31 cellular contexts compared by ENCODE assay signal in the genomic region with DNA sequence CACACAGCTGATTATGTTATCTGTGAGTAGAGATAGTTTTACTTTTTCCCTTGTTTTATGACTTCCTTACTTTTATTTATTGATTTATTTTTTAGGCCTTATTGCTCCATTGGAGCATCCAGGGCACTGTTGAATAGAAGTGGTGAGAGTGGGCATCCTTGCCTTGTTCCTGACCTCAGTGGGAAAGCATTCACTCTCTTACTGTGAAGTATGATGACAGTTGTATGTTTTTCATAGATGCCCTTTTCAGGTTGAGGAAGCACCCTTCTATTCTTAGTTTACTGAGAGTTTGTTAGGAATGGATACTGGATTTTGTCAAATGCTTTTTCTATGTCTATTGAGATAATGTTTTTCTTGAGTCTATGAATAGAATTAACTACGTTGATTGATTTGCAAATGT.
"Had no signal": no experiment of that assay in that cellular context is flagged by ENCODE, and none has a peak within 500 bp of the region (broad histone marks: within the 10 kb centered on the region; RNA-seq: fewer than 3 reads in every experiment).

No MANE protein-coding gene starts in this region.

- H3K27ac Mint-ChIP-seq: activated CD4-positive, alpha-beta memory T cell treated with anti-CD3 and anti-CD28 coated beads, Interleukin-2, amount 10 ng/mL, durations not matched to agents 7 days and 5 days; activated CD4-positive, alpha-beta T cell treated with anti-CD3 and anti-CD28 coated beads, Interleukin-2, amount 10 ng/mL, durations not matched to agents 24 days and 14 days; activated naive CD4-positive, alpha-beta T cell treated with anti-CD3 and anti-CD28 coated beads, Interleukin-2, amount 10 ng/mL, durations not matched to agents 7 days and 5 days; activated naive CD8-positive, alpha-beta T cell treated with anti-CD3 and anti-CD28 coated beads, Interleukin-2, amount 10 ng/mL, durations not matched to agents 7 days and 5 days; activated T-cell treated with anti-CD3 and anti-CD28 coated beads, Interleukin-2, amount 50 U/mL, for 24 hours; effector memory CD8-positive, alpha-beta T cell; naive thymus-derived CD8-positive, alpha-beta T cell; T-helper 1 cell treated with Interleukin-12 subunit alpha and Interleukin-12 subunit beta and Interleukin-4 antibody, amounts not matched to agents 30 μg/mL and 1 μg/mL, for 36 hours had no signal

- H3K9me3 ChIP-seq: psoas muscle, right atrium auricular region, testis, transverse colon had no signal

- H3K36me3 ChIP-seq: right atrium auricular region, transverse colon had no signal

- H3K4me1 Mint-ChIP-seq: activated CD4-positive, alpha-beta memory T cell treated with anti-CD3 and anti-CD28 coated beads, Interleukin-2, amount 10 ng/mL, durations not matched to agents 7 days and 5 days; activated CD4-positive, alpha-beta T cell treated with anti-CD3 and anti-CD28 coated beads, Interleukin-2, amount 10 ng/mL, durations not matched to agents 24 days and 14 days; activated naive CD4-positive, alpha-beta T cell treated with anti-CD3 and anti-CD28 coated beads, Interleukin-2, amount 10 ng/mL, durations not matched to agents 7 days and 5 days; activated naive CD8-positive, alpha-beta T cell treated with anti-CD3 and anti-CD28 coated beads, Interleukin-2, amount 10 ng/mL, durations not matched to agents 7 days and 5 days; naive thymus-derived CD8-positive, alpha-beta T cell; neural crest cell had no signal

- H3K79me2 ChIP-seq: parathyroid adenoma had no signal

- H3K4me1 ChIP-seq: parathyroid adenoma, psoas muscle, right atrium auricular region, testis, transverse colon had no signal

- H3K4me3 Mint-ChIP-seq: activated CD4-positive, alpha-beta memory T cell treated with anti-CD3 and anti-CD28 coated beads, Interleukin-2, amount 10 ng/mL, durations not matched to agents 7 days and 5 days; activated CD4-positive, alpha-beta T cell treated with anti-CD3 and anti-CD28 coated beads, Interleukin-2, amount 10 ng/mL, durations not matched to agents 24 days and 14 days; activated naive CD4-positive, alpha-beta T cell treated with anti-CD3 and anti-CD28 coated beads, Interleukin-2, amount 10 ng/mL, durations not matched to agents 7 days and 5 days; activated naive CD8-positive, alpha-beta T cell treated with anti-CD3 and anti-CD28 coated beads, Interleukin-2, amount 10 ng/mL, durations not matched to agents 7 days and 5 days; activated T-cell treated with anti-CD3 and anti-CD28 coated beads, Interleukin-2, amount 50 U/mL, for 24 hours; effector memory CD8-positive, alpha-beta T cell; naive thymus-derived CD8-positive, alpha-beta T cell; neural crest cell; T-helper 1 cell treated with Interleukin-12 subunit alpha and Interleukin-12 subunit beta and Interleukin-4 antibody, amounts not matched to agents 30 μg/mL and 1 μg/mL, for 36 hours had no signal

- ATAC-seq: effector memory CD8-positive, alpha-beta T cell; esophagus mucosa; left colon; naive thymus-derived CD8-positive, alpha-beta T cell; psoas muscle; stimulated activated naive CD8-positive, alpha-beta T cell treated with anti-CD3 and anti-CD28 coated beads, Interleukin-15, Interleukin-2, amounts not matched to agents 100 U/mL and 50 U/mL, for 24 hours had no signal

- H3K4me3 ChIP-seq: coronary artery, dorsolateral prefrontal cortex, psoas muscle, right atrium auricular region, testis, transverse colon had no signal

- FAIRE-seq: bronchial epithelial cell, urothelium cell line had no signal

- H2AFZ ChIP-seq: parathyroid adenoma had no signal

- H3K27me3 ChIP-seq: dorsolateral prefrontal cortex, right atrium auricular region, testis, transverse colon had no signal

- H3K9ac ChIP-seq: parathyroid adenoma had no signal

- H3K27me3 Mint-ChIP-seq: activated CD4-positive, alpha-beta memory T cell treated with anti-CD3 and anti-CD28 coated beads, Interleukin-2, amount 10 ng/mL, durations not matched to agents 7 days and 5 days; activated CD4-positive, alpha-beta T cell treated with anti-CD3 and anti-CD28 coated beads, Interleukin-2, amount 10 ng/mL, durations not matched to agents 24 days and 14 days; activated naive CD4-positive, alpha-beta T cell treated with anti-CD3 and anti-CD28 coated beads, Interleukin-2, amount 10 ng/mL, durations not matched to agents 7 days and 5 days; activated naive CD8-positive, alpha-beta T cell treated with anti-CD3 and anti-CD28 coated beads, Interleukin-2, amount 10 ng/mL, durations not matched to agents 7 days and 5 days; activated T-cell treated with anti-CD3 and anti-CD28 coated beads, Interleukin-2, amount 50 U/mL, for 24 hours; effector memory CD8-positive, alpha-beta T cell; naive thymus-derived CD8-positive, alpha-beta T cell had no signal

- H3K9me3 Mint-ChIP-seq: activated CD4-positive, alpha-beta memory T cell treated with anti-CD3 and anti-CD28 coated beads, Interleukin-2, amount 10 ng/mL, durations not matched to agents 7 days and 5 days; activated CD4-positive, alpha-beta T cell treated with anti-CD3 and anti-CD28 coated beads, Interleukin-2, amount 10 ng/mL, durations not matched to agents 24 days and 14 days; activated naive CD4-positive, alpha-beta T cell treated with anti-CD3 and anti-CD28 coated beads, Interleukin-2, amount 10 ng/mL, durations not matched to agents 7 days and 5 days; activated naive CD8-positive, alpha-beta T cell treated with anti-CD3 and anti-CD28 coated beads, Interleukin-2, amount 10 ng/mL, durations not matched to agents 7 days and 5 days; activated T-cell treated with anti-CD3 and anti-CD28 coated beads, Interleukin-2, amount 50 U/mL, for 24 hours; effector memory CD8-positive, alpha-beta T cell; naive thymus-derived CD8-positive, alpha-beta T cell; T-helper 1 cell treated with Interleukin-12 subunit alpha and Interleukin-12 subunit beta and Interleukin-4 antibody, amounts not matched to agents 30 μg/mL and 1 μg/mL, for 36 hours had no signal

- DNase-seq: activated CD4-positive, alpha-beta memory T cell treated with anti-CD3 and anti-CD28 coated beads, Interleukin-2, amount 10 ng/mL, durations not matched to agents 7 days and 5 days; activated CD4-positive, alpha-beta T cell treated with anti-CD3 and anti-CD28 coated beads, Interleukin-2, amount 10 ng/mL, durations not matched to agents 24 days and 14 days; activated CD4-positive, CD25-positive, alpha-beta regulatory T cell treated with anti-CD3 and anti-CD28 coated beads, Interleukin-2, amount 50 U/mL, for 72 hours; activated CD8-positive, alpha-beta memory T cell treated with anti-CD3 and anti-CD28 coated beads, Interleukin-2, amount 50 U/mL, for 48 hours; activated gamma-delta T cell; activated naive CD4-positive, alpha-beta T cell treated with anti-CD3 and anti-CD28 coated beads, Interleukin-2, amount 10 ng/mL, durations not matched to agents 7 days and 5 days; activated naive CD8-positive, alpha-beta T cell treated with anti-CD3 and anti-CD28 coated beads, Interleukin-2, amount 10 ng/mL, durations not matched to agents 7 days and 5 days; activated T-cell treated with anti-CD3 and anti-CD28 coated beads, Interleukin-2, amount 50 U/mL, for 24 hours; amniotic stem cell; effector memory CD8-positive, alpha-beta T cell; foreskin melanocyte; islet precursor cell; left colon; naive thymus-derived CD8-positive, alpha-beta T cell; nucleus accumbens; psoas muscle; stimulated activated CD4-positive, alpha-beta T cell treated with anti-CD3 and anti-CD28 coated beads, Interleukin-2, amount 100 ng/mL, for 48 hours; stimulated activated naive CD8-positive, alpha-beta T cell treated with anti-CD3 and anti-CD28 coated beads, Interleukin-15, Interleukin-2, amounts not matched to agents 100 U/mL and 50 U/mL, for 24 hours; SW 1271; T-helper 9 cell; testis; transverse colon had no signal

- H3K27ac ChIP-seq: coronary artery, dorsolateral prefrontal cortex, parathyroid adenoma, psoas muscle, right atrium auricular region, testis, transverse colon had no signal

- H3K36me3 Mint-ChIP-seq: activated naive CD4-positive, alpha-beta T cell treated with anti-CD3 and anti-CD28 coated beads, Interleukin-2, amount 10 ng/mL, durations not matched to agents 7 days and 5 days; activated naive CD8-positive, alpha-beta T cell treated with anti-CD3 and anti-CD28 coated beads, Interleukin-2, amount 10 ng/mL, durations not matched to agents 7 days and 5 days; naive thymus-derived CD8-positive, alpha-beta T cell had no signal
